In the genomic region with DNA sequence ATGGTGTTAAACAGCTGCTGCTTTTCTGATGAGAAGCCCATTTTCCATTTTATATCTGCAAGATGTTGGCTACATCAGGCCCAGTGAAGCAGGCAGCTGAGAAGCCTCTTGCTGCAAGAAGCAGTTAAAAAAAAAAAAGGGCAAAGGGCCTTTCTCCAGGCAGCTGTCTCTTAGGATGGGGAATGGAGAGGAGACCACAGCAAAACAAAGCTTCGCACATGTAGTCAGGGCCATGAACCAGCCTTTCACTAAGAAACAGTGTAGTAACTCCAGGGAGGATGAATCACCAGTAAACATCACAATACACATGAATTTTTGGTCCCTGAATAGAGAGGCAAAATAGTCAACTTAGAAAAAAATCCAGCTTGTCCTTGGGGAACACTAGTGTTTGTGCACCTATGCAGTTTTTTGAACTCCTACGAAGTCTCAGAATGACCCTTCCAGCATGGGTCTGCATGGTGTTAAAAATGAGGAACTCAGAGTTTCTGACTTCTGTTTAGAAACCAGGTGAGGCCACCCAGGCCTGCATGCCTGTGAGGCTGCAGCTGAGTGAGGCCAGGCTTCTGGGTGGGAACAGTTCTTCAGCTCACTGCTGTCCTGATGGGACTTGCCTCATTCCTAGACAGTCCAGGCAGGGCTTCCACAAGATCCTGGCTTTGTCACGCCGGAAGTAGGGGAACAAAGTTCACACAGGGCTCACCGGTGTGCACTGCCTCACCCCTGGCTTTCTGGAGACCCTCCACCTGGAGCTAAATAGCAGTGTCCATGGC, we compare ENCODE assay signal across 13 cellular contexts.
A peak's percentile ranks its signal among the peaks of the same experiment; 100 is the strongest.
DNase-seq lines count a peak whose midpoint lies in the region; ATAC-seq, FAIRE-seq and TF ChIP-seq lines count a peak whose summit lies in the region.
"Had no signal": no experiment of that assay in that cellular context is flagged by ENCODE, and none has a peak within 500 bp of the region (broad histone marks: within the 10 kb centered on the region; RNA-seq: fewer than 3 reads in every experiment).

No MANE protein-coding gene starts in this region.

- H3K79me2 ChIP-seq in HepG2 (ENCODE audit: insufficient read depth, low read length): no peaks in the 10 kb centered on the region

- no peak overlapping the region for H3K9ac ChIP-seq in HepG2 (ENCODE audit: insufficient read depth, low read depth, low read length)

- TF ChIP-seq CTCF in HepG2 (CRISPR knock-in tag; IDR thresholded peaks at IDR 0.05): no peak

- intact Hi-C loops in HepG2 (cut with micrococcal nuclease; ENCODE audit: unreplicated experiment): no loop called here

- no peak for TF ChIP-seq RAD21 in HepG2 (CRISPR knock-in tag; IDR thresholded peaks at IDR 0.05)

- CTCF ChIA-PET in HepG2 (lab: Yijun Ruan, JAX; ENCODE audit: low intra/inter-chr PET ratio, low total read pairs): no interaction called here

- H3K4me2 ChIP-seq in HepG2 (ENCODE audit: low read depth, low read length): no peak overlapping the region

- peak; percentile 7 for DNase-seq in NAMALWA (ENCODE audit: low spot score)
- DNase-seq in HepG2 (ENCODE audit: low spot score): no peak
- no peak for DNase-seq in medulla oblongata (ENCODE audit: extremely low spot score)
- no peak for DNase-seq in small intestine
- DNase-seq in NCI-H1048 (lab: John Stamatoyannopoulos, UW): no peak
- DNase-seq: activated naive CD4-positive, alpha-beta T cell treated with anti-CD3 and anti-CD28 coated beads, Interleukin-2, amount 50 U/mL, for 16 hours; Kasumi-1; NCI-H226; SHP77 had no signal

- no peaks in the 10 kb centered on the region for H3K27me3 ChIP-seq in HepG2 (ENCODE audit: control insufficient read depth in 1 of 2, insufficient read depth in 2 of 2, low read length in 2 of 2)
- H3K27me3 ChIP-seq in small intestine (ENCODE audit: control insufficient read depth in 2 of 2, insufficient read depth in 2 of 2, low read length in 2 of 2): no peaks in the 10 kb centered on the region

- H3K4me1 ChIP-seq in HepG2 (ENCODE audit: insufficient read depth, low read length) (0 out of 2 replicates have a peak, but pooled peaks cover 8% of the 10 kb centered on the region), small intestine (ENCODE audit: control insufficient read depth in 2 of 2, insufficient read depth in 1 of 2, low read depth in 1 of 2, low read length in 1 of 2) (no peaks in the 10 kb centered on the region)

- in situ Hi-C loops in HepG2 (cut with HindIII; ENCODE audit: extremely low pct_ligation_motif_present, low pct_unique_long_range_greater_than_20kb): no loop called here

- no peak overlapping the region for H3K27ac ChIP-seq in HepG2 (ENCODE audit: extremely low read length, insufficient read depth, low read length)
- no peak overlapping the region for H3K27ac ChIP-seq in small intestine (ENCODE audit: low read depth in 1 of 2, low read length in 1 of 2)

- BruUV-seq in HepG2 (replicated peaks; lab: Mats Ljungman, UMichigan): no TSS peak

- WGBS in HepG2 (ENCODE audit: low lambda C conversion rate): 10% methylated on average over 5 of the region's 5 CpGs
- 50 to 65% (median 52%) methylated on average over 5 of the region's 5 CpGs for WGBS in small intestine, 3 donors

- H3K36me3 ChIP-seq in HepG2 (replicated peaks in 1 of 2; ENCODE audit: control insufficient read depth in 1 of 2, insufficient read depth in 2 of 2, low read length in 2 of 2): no peaks in the 10 kb centered on the region
- H3K36me3 ChIP-seq in small intestine (ENCODE audit: control insufficient read depth in 2 of 2, insufficient read depth in 2 of 2, low read length in 2 of 2): no peaks in the 10 kb centered on the region

- H4K20me1 ChIP-seq in HepG2 (ENCODE audit: insufficient read depth, low read length): no peaks in the 10 kb centered on the region

- FAIRE-seq in HepG2 (lab: Jason Lieb, UNC): no peak
- no peak for FAIRE-seq in small intestine (lab: Jason Lieb, UNC)
- FAIRE-seq: colon had no signal

- ATAC-seq in GM18498 (IDR thresholded peaks at IDR 0.05; ENCODE audit: unreplicated experiment) (peak; percentile 65), GM21619 (IDR thresholded peaks at IDR 0.05; ENCODE audit: unreplicated experiment) (peak; percentile 54), HepG2 (peak; percentile 48), HG03439 (IDR thresholded peaks at IDR 0.05; ENCODE audit: unreplicated experiment) (no peak)

- TF ChIP-seq EP300 in HepG2 (IDR thresholded peaks at IDR 0.05; ENCODE audit: low read depth in 2 of 2, low read length in 2 of 2): no peak
- TF ChIP-seq EP300 in HepG2 (CRISPR knock-in tag; IDR thresholded peaks at IDR 0.05; ENCODE audit: borderline replicate concordance): no peak

- no peak overlapping the region for H2AFZ ChIP-seq in HepG2 (ENCODE audit: low read length)

- H3K4me3 ChIP-seq in HepG2 (replicated peaks in 1 of 3; ENCODE audit: insufficient read depth in 1 of 3, low read depth in 2 of 3, low read length in 3 of 3) (no peak overlapping the region), small intestine (ENCODE audit: low read depth in 1 of 2, low read length in 2 of 2) (no peak overlapping the region)

- POLR2A ChIA-PET in HepG2 (lab: Yijun Ruan, JAX): no interaction called here

- no peak for TF ChIP-seq POLR2A in HepG2 (IDR thresholded peaks at IDR 0.05; ENCODE audit: insufficient read depth in 1 of 2, low read depth in 2 of 2, low read length in 2 of 2)

- no peaks in the 10 kb centered on the region for H3K9me3 ChIP-seq in HepG2 (ENCODE audit: low read length)
- H3K9me3 ChIP-seq in small intestine (ENCODE audit: control insufficient read depth, low read depth): no peaks in the 10 kb centered on the region

TF ChIP-seq in HepG2, 621 proteins besides CTCF, POLR2A, EP300 and RAD21:
- peak; percentile 54 for TF ChIP-seq BCL6 (CRISPR knock-in tag; IDR thresholded peaks at IDR 0.05)
- TF ChIP-seq GABPA (IDR thresholded peaks at IDR 0.05; ENCODE audit: low read depth, low read length): no peak
- peak; percentile 40 for TF ChIP-seq GABPA (CRISPR knock-in tag; IDR thresholded peaks at IDR 0.05; ENCODE audit: low read depth)
- TF ChIP-seq ZNF567 (CRISPR knock-in tag; IDR thresholded peaks at IDR 0.05; ENCODE audit: borderline replicate concordance): no peak
- TF ChIP-seq GABPB1 (CRISPR knock-in tag; IDR thresholded peaks at IDR 0.05): peak; percentile 41; the same call in 1 of the 2 replicates
